8 cellular contexts compared by ENCODE assay signal in genomic region chr2:134282638-134283400, GRCh38. TPM values are rescaled to one million over a fixed set of nuclear protein-coding genes. Genes with fewer than 3 reads are reported as not detected.
DNase-seq lines count a peak whose midpoint lies in the region; ATAC-seq and TF ChIP-seq lines count a peak whose summit lies in the region.

No MANE protein-coding gene starts in this region.

- peak in 1 of 10 experiments; percentile 11 for DNase-seq in CD4-positive, alpha-beta T cell
- no peak for DNase-seq in activated T-helper 2 cell treated with anti-CD3 and anti-CD28 coated beads, Interferon-gamma antibody, Interleukin-2, Interleukin-4, amounts not matched to agents 10 μg/mL and 5 μg/mL and 100 μg/mL, durations not matched to agents 14 hours and 24 hours and 36 hours (ENCODE audit: low spot score)
- DNase-seq in GM19238 (ENCODE audit: insufficient read length, low spot score) (no peak), occipital lobe (lab: John Stamatoyannopoulos, UW) (no peak), RKO (ENCODE audit: low spot score) (no peak), SK-N-SH (no peak)

- peaks cover 75% of the 10 kb centered on the region for H3K4me1 Mint-ChIP-seq in CD4-positive, alpha-beta T cell (ENCODE audit: low read depth)
- H3K4me1 Mint-ChIP-seq in activated T-helper 2 cell treated with anti-CD3 and anti-CD28 coated beads, Interferon-gamma antibody, Interleukin-2, Interleukin-4, amounts not matched to agents 10 μg/mL and 5 μg/mL and 100 μg/mL, durations not matched to agents 14 hours and 24 hours and 36 hours (ENCODE audit: low read depth): peaks cover 25% of the 10 kb centered on the region

- POLR2A ChIA-PET in CD4-positive, alpha-beta T cell (lab: Charles Lee): interaction anchor here (0.6 to 1.2 kb wide), 4 partner anchors 10 to 70 kb away, joined by 3 to 4 read pairs (median 4); no protein-coding TSS in a partner anchor
- POLR2A ChIA-PET in SK-N-SH (lab: Yijun Ruan, JAX): no interaction called here

- 95% methylated on average over 4 of the region's 4 CpGs for WGBS in SK-N-SH (ENCODE audit: low lambda C conversion rate)

- H3K79me2 ChIP-seq in SK-N-SH (ENCODE audit: insufficient read depth): no peaks in the 10 kb centered on the region

- no peaks in the 10 kb centered on the region for H3F3A ChIP-seq in SK-N-SH (replicated peaks; ENCODE audit: insufficient read depth)

- H3K9me2 ChIP-seq in SK-N-SH: no peaks in the 10 kb centered on the region

- peaks cover 10% of the 10 kb centered on the region for H3K36me3 Mint-ChIP-seq in CD4-positive, alpha-beta T cell (ENCODE audit: low read depth)
- no peaks in the 10 kb centered on the region for H3K36me3 Mint-ChIP-seq in activated T-helper 2 cell treated with anti-CD3 and anti-CD28 coated beads, Interferon-gamma antibody, Interleukin-2, Interleukin-4, amounts not matched to agents 10 μg/mL and 5 μg/mL and 100 μg/mL, durations not matched to agents 14 hours and 24 hours and 36 hours (ENCODE audit: low read depth)

- H3K9ac ChIP-seq in SK-N-SH: no peak overlapping the region

- H3K4me2 ChIP-seq in SK-N-SH: no peak overlapping the region

- no peaks in the 10 kb centered on the region for H3K36me3 ChIP-seq in SK-N-SH (replicated peaks in 1 of 2; ENCODE audit: control insufficient read depth in 1 of 2, insufficient read depth in 2 of 2, low read length in 1 of 2)

- TF ChIP-seq EP300 in SK-N-SH (IDR thresholded peaks at IDR 0.05; ENCODE audit: borderline replicate concordance in 1 of 2, low read depth in 1 of 2, low read length in 1 of 2): no peak

- intact Hi-C loops in CD4-positive, alpha-beta T cell (cut with DNase I, micrococcal nuclease): loop anchor here (2.0 to 5.0 kb wide), 3 partner anchors 24 to 39 kb away; no protein-coding TSS in a partner anchor
- intact Hi-C loops in activated T-helper 2 cell treated with anti-CD3 and anti-CD28 coated beads, Interferon-gamma antibody, Interleukin-2, Interleukin-4, amounts not matched to agents 10 μg/mL and 5 μg/mL and 100 μg/mL, durations not matched to agents 14 hours and 24 hours and 36 hours (cut with micrococcal nuclease): loop anchor here (1.0 kb wide), 1 partner anchor 33 kb away; no protein-coding TSS in a partner anchor

- H3K9me3 ChIP-seq in CD4-positive, alpha-beta T cell (ENCODE audit: control insufficient read depth, low read length): no peaks in the 10 kb centered on the region
- H3K9me3 ChIP-seq in SK-N-SH: no peaks in the 10 kb centered on the region

- peak overlapping the region; percentile 82 for H3K27ac Mint-ChIP-seq in CD4-positive, alpha-beta T cell
- H3K27ac Mint-ChIP-seq in activated T-helper 2 cell treated with anti-CD3 and anti-CD28 coated beads, Interferon-gamma antibody, Interleukin-2, Interleukin-4, amounts not matched to agents 10 μg/mL and 5 μg/mL and 100 μg/mL, durations not matched to agents 14 hours and 24 hours and 36 hours: peak overlapping the region; percentile 43

- H4K20me1 ChIP-seq in SK-N-SH (ENCODE audit: insufficient read depth): no peaks in the 10 kb centered on the region

- TF ChIP-seq RAD21 in SK-N-SH (IDR thresholded peaks at IDR 0.05; ENCODE audit: low read length): no peak

- peak overlapping the region; percentile 58 for H3K27ac ChIP-seq in CD4-positive, alpha-beta T cell (ENCODE audit: low read depth, low read length)
- H3K27ac ChIP-seq in SK-N-SH (ENCODE audit: low read depth in 2 of 2, low read length in 1 of 2): peak overlapping the region in 1 of 2 experiments; percentile 50; a peak in 1 of 4 replicates

- no peaks in the 10 kb centered on the region for H3K27me3 Mint-ChIP-seq in CD4-positive, alpha-beta T cell
- peaks cover 41% of the 10 kb centered on the region for H3K27me3 Mint-ChIP-seq in activated T-helper 2 cell treated with anti-CD3 and anti-CD28 coated beads, Interferon-gamma antibody, Interleukin-2, Interleukin-4, amounts not matched to agents 10 μg/mL and 5 μg/mL and 100 μg/mL, durations not matched to agents 14 hours and 24 hours and 36 hours (ENCODE audit: low read depth)

- no peak overlapping the region for H2AFZ ChIP-seq in SK-N-SH (ENCODE audit: low read depth)

- H3K4me1 ChIP-seq in SK-N-SH (ENCODE audit: control insufficient read depth in 1 of 2, insufficient read depth in 2 of 2, low read depth in 1 of 2, low read length in 1 of 2): peaks cover 0 to 30% of the 10 kb centered on the region in 2 experiments; a peak in 2 of 4 replicates

- peak; percentile 78 for ATAC-seq in CD4-positive, alpha-beta T cell (ENCODE audit: poor library complexity)
- ATAC-seq in GM19455 (IDR thresholded peaks at IDR 0.05; ENCODE audit: unreplicated experiment) (peak; percentile 83), HG03442 (IDR thresholded peaks at IDR 0.05; ENCODE audit: unreplicated experiment) (peak; percentile 88)

- no peak overlapping the region for H3K4me3 ChIP-seq in SK-N-SH (ENCODE audit: low read depth in 2 of 2, low read length in 1 of 2)

- CTCF ChIA-PET in CD4-positive, alpha-beta T cell (lab: Charles Lee): interaction anchor here (1.0 to 1.2 kb wide), 3 partner anchors 8 to 164 kb away, joined by 3 to 4 read pairs (median 3); no protein-coding TSS in a partner anchor
- CTCF ChIA-PET in SK-N-SH (lab: Yijun Ruan, JAX): interaction anchor here (0.7 to 3.1 kb wide), 4 partner anchors 37 to 168 kb away, joined by 3 to 11 read pairs (median 4); no protein-coding TSS in a partner anchor

- H3K9me3 Mint-ChIP-seq in CD4-positive, alpha-beta T cell: no peaks in the 10 kb centered on the region
- H3K9me3 Mint-ChIP-seq in activated T-helper 2 cell treated with anti-CD3 and anti-CD28 coated beads, Interferon-gamma antibody, Interleukin-2, Interleukin-4, amounts not matched to agents 10 μg/mL and 5 μg/mL and 100 μg/mL, durations not matched to agents 14 hours and 24 hours and 36 hours: no peaks in the 10 kb centered on the region

- TF ChIP-seq CTCF in CD4-positive, alpha-beta T cell (IDR thresholded peaks at IDR 0.05): no peak
- TF ChIP-seq CTCF in SK-N-SH (IDR thresholded peaks at IDR 0.05): no peak

- no peaks in the 10 kb centered on the region for H3K27me3 ChIP-seq in CD4-positive, alpha-beta T cell (ENCODE audit: control insufficient read depth, insufficient read depth, low read length)
- H3K27me3 ChIP-seq in SK-N-SH (ENCODE audit: insufficient read depth): no peaks in the 10 kb centered on the region

- H3K4me3 Mint-ChIP-seq in CD4-positive, alpha-beta T cell: peak overlapping the region; percentile 61
- no peak overlapping the region for H3K4me3 Mint-ChIP-seq in activated T-helper 2 cell treated with anti-CD3 and anti-CD28 coated beads, Interferon-gamma antibody, Interleukin-2, Interleukin-4, amounts not matched to agents 10 μg/mL and 5 μg/mL and 100 μg/mL, durations not matched to agents 14 hours and 24 hours and 36 hours (ENCODE audit: low read depth)

TF ChIP-seq in SK-N-SH, 30 proteins besides CTCF, POLR2A, EP300 and RAD21:
- TF ChIP-seq, protein P1, sequence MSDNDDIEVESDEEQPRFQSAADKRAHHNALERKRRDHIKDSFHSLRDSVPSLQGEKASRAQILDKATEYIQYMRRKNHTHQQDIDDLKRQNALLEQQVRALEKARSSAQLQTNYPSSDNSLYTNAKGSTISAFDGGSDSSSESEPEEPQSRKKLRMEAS (IDR thresholded peaks at IDR 0.05; ENCODE audit: low read depth): no peak
- no peak for TF ChIP-seq REST (IDR thresholded peaks at IDR 0.05; ENCODE audit: low read depth, low read length)

RNA-seq across cellular contexts. Expression of gene MGAT5, which starts 28.9 kb away (rescaled TPM):
- total RNA-seq in CD4-positive, alpha-beta T cell: 10 to 100 TPM; 77.5 to 77.8 TPM
- 14.0 and 14.1 TPM in 2 replicates for total RNA-seq in activated T-helper 2 cell treated with anti-CD3 and anti-CD28 coated beads, Interferon-gamma antibody, Interleukin-2, Interleukin-4, amounts not matched to agents 10 μg/mL and 5 μg/mL and 100 μg/mL, durations not matched to agents 14 hours and 24 hours and 36 hours
- 70.3 TPM for total RNA-seq in occipital lobe
- 18.2 and 20.6 TPM in 2 replicates for polyA plus RNA-seq in SK-N-SH (2012; rRNA removed)
- polyA plus RNA-seq in SK-N-SH (2012; cell fraction: cytosol; rRNA removed): 18.2 and 21.6 TPM in 2 replicates
- polyA plus RNA-seq in SK-N-SH (2012; cell fraction: nucleus; rRNA removed): 10.5 and 14.6 TPM in 2 replicates
